Comparison of ENCODE assay signal across 1 cellular context in genomic region chr1:175918364-175918801, GRCh38.
TF ChIP-seq lines count a peak whose summit lies in the region.

No MANE protein-coding gene starts in this region.

TF ChIP-seq in H1, 55 proteins besides CTCF, POLR2A, EP300 and RAD21 (continued from another document):
- TF ChIP-seq SIN3A (conservative IDR thresholded peaks at IDR 0.05 in 1 of 2, IDR thresholded peaks at IDR 0.05 in 1 of 2; ENCODE audit: low read depth in 1 of 2, low read length in 2 of 2) (no peak), CHD1 (IDR thresholded peaks at IDR 0.05; ENCODE audit: low read depth, low read length) (no peak), CBX8 (IDR thresholded peaks at IDR 0.05; ENCODE audit: borderline replicate concordance, low read depth, low read length) (no peak), SIRT6 (IDR thresholded peaks at IDR 0.05; ENCODE audit: low read length) (no peak), SAP30 (IDR thresholded peaks at IDR 0.05; ENCODE audit: insufficient read depth, insufficient replicate concordance, low read length) (no peak), PHF8 (conservative IDR thresholded peaks at IDR 0.05; ENCODE audit: low read depth, low read length) (no peak), JUN (IDR thresholded peaks at IDR 0.05; ENCODE audit: low read depth, low read length) (no peak), BRCA1 (IDR thresholded peaks at IDR 0.05; ENCODE audit: low read depth, low read length) (no peak), TEAD4 (IDR thresholded peaks at IDR 0.05; ENCODE audit: low read depth, low read length) (peak; percentile 7; the same call in 1 of the 2 replicates), ATF3 (IDR thresholded peaks at IDR 0.05; ENCODE audit: insufficient read depth, low read depth, low read length) (no peak), ASH2L (IDR thresholded peaks at IDR 0.05; ENCODE audit: low read length) (no peak), MAX (IDR thresholded peaks at IDR 0.05) (no peak), ATF2 (IDR thresholded peaks at IDR 0.05; ENCODE audit: low read length) (0 out of 2 replicates have a peak, but pooled peaks have one; percentile 54), POLR2AphosphoS5 (IDR thresholded peaks at IDR 0.05; ENCODE audit: low read depth, low read length) (no peak), CBX5 (IDR thresholded peaks at IDR 0.05; ENCODE audit: low read depth, low read length) (no peak), RBBP5 (IDR thresholded peaks at IDR 0.05; ENCODE audit: borderline replicate concordance, low read depth, low read length) (no peak), POU5F1 (IDR thresholded peaks at IDR 0.05; ENCODE audit: low read depth, low read length) (no peak), NANOG (IDR thresholded peaks at IDR 0.05; ENCODE audit: insufficient read depth, low read depth, low read length, poor library complexity, severe bottlenecking) (no peak), SP4 (IDR thresholded peaks at IDR 0.05; ENCODE audit: low read length) (no peak), EZH2 (IDR thresholded peaks at IDR 0.05; ENCODE audit: low read depth, low read length, severe bottlenecking) (no peak), BCL11A (IDR thresholded peaks at IDR 0.05; ENCODE audit: low read depth in 2 of 2, low read length in 2 of 2) (no peak), ZNF274 (IDR thresholded peaks at IDR 0.05; ENCODE audit: borderline replicate concordance, extremely low read depth, low read length) (no peak), MAFK (IDR thresholded peaks at IDR 0.05; ENCODE audit: low read depth, low read length) (no peak), SP2 (IDR thresholded peaks at IDR 0.05; ENCODE audit: low read length) (no peak), TCF12 (IDR thresholded peaks at IDR 0.05; ENCODE audit: low read depth, low read length) (0 out of 2 replicates have a peak, but pooled peaks have one; percentile 12), GABPA (IDR thresholded peaks at IDR 0.05; ENCODE audit: borderline replicate concordance, insufficient read depth, low read length) (no peak), TAF1 (IDR thresholded peaks at IDR 0.05; ENCODE audit: low read depth, low read length) (no peak), JUND (IDR thresholded peaks at IDR 0.05; ENCODE audit: low read length) (no peak), KDM4A (IDR thresholded peaks at IDR 0.05; ENCODE audit: low read depth, low read length, severe bottlenecking) (no peak), NRF1 (IDR thresholded peaks at IDR 0.05; ENCODE audit: low read depth, low read length) (no peak), CHD7 (IDR thresholded peaks at IDR 0.05; ENCODE audit: insufficient replicate concordance, low read length) (peak; percentile 81), HDAC2 (IDR thresholded peaks at IDR 0.05; ENCODE audit: borderline replicate concordance in 1 of 2, low read depth in 2 of 2, low read length in 2 of 2) (peak; percentile 92 to 99; a peak in 3 of 4 replicates), RFX5 (IDR thresholded peaks at IDR 0.05; ENCODE audit: borderline replicate concordance, low read depth, low read length) (no peak), SP1 (IDR thresholded peaks at IDR 0.05; ENCODE audit: low read depth, low read length) (0 out of 2 replicates have a peak, but pooled peaks have one; percentile 14), TBP (IDR thresholded peaks at IDR 0.05; ENCODE audit: low read depth, low read length) (no peak), KDM5A (IDR thresholded peaks at IDR 0.05; ENCODE audit: low read length) (no peak)
